Comparison of ENCODE assay signal across 3 cellular contexts in the genomic region with DNA sequence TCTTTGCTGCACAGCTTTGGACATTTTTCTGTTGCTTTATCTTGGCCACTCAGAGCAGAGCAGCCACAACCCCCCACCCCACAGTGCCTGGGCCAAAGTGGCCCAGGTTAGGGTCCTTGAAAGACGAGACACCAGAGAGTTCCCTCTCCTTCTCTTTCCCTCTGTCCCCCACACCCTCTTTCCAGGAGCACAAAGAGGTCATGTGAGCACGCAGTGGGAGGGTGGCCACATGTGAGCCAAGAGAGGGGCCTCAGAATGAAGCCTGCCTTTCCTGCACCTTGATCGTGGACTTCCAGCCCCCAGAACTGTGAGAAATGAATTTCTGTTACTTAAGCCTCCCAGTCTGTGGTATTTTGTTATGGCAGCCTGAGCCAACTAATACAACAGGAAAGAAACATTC.
A peak's percentile ranks its signal among the peaks of the same experiment; 100 is the strongest.
TF ChIP-seq lines count a peak whose summit lies in the region.

No MANE protein-coding gene starts in this region.

TF ChIP-seq in GM23338, 12 proteins besides CTCF, POLR2A, EP300 and RAD21 (continues in another document):
- no peak for TF ChIP-seq EZH2phosphoT487 (IDR thresholded peaks at IDR 0.05; ENCODE audit: unreplicated experiment)
- TF ChIP-seq JUNB (IDR thresholded peaks at IDR 0.05; ENCODE audit: unreplicated experiment): no peak
- TF ChIP-seq, protein P1, sequence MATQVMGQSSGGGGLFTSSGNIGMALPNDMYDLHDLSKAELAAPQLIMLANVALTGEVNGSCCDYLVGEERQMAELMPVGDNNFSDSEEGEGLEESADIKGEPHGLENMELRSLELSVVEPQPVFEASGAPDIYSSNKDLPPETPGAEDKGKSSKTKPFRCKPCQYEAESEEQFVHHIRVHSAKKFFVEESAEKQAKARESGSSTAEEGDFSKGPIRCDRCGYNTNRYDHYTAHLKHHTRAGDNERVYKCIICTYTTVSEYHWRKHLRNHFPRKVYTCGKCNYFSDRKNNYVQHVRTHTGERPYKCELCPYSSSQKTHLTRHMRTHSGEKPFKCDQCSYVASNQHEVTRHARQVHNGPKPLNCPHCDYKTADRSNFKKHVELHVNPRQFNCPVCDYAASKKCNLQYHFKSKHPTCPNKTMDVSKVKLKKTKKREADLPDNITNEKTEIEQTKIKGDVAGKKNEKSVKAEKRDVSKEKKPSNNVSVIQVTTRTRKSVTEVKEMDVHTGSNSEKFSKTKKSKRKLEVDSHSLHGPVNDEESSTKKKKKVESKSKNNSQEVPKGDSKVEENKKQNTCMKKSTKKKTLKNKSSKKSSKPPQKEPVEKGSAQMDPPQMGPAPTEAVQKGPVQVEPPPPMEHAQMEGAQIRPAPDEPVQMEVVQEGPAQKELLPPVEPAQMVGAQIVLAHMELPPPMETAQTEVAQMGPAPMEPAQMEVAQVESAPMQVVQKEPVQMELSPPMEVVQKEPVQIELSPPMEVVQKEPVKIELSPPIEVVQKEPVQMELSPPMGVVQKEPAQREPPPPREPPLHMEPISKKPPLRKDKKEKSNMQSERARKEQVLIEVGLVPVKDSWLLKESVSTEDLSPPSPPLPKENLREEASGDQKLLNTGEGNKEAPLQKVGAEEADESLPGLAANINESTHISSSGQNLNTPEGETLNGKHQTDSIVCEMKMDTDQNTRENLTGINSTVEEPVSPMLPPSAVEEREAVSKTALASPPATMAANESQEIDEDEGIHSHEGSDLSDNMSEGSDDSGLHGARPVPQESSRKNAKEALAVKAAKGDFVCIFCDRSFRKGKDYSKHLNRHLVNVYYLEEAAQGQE (IDR thresholded peaks at IDR 0.05; ENCODE audit: unreplicated experiment): no peak
- TF ChIP-seq ZNF331 (CRISPR knock-in tag; IDR thresholded peaks at IDR 0.05; ENCODE audit: low read depth): no peak
- no peak for TF ChIP-seq NANOG (IDR thresholded peaks at IDR 0.05; ENCODE audit: borderline replicate concordance)
- TF ChIP-seq ZNF114 (CRISPR knock-in tag; IDR thresholded peaks at IDR 0.05): no peak
- TF ChIP-seq POLR2AphosphoS5 (IDR thresholded peaks at IDR 0.05; ENCODE audit: low read depth): no peak
- no peak for TF ChIP-seq ETS1 (IDR thresholded peaks at IDR 0.05)
- TF ChIP-seq CREB1 (CRISPR knock-in tag; IDR thresholded peaks at IDR 0.05; ENCODE audit: low read depth): no peak
- no peak for TF ChIP-seq STAT1 (IDR thresholded peaks at IDR 0.05; ENCODE audit: unreplicated experiment)

TF ChIP-seq in K562, 482 proteins besides CTCF, POLR2A, EP300 and RAD21:
- TF ChIP-seq ZNF57 (CRISPR knock-in tag; IDR thresholded peaks at IDR 0.05) (no peak), MGA (IDR thresholded peaks at IDR 0.05) (peak; percentile 26; the same call in 1 of the 2 replicates), ZNF217 (CRISPR knock-in tag; IDR thresholded peaks at IDR 0.05) (no peak), FOXP1 (CRISPR knock-in tag; IDR thresholded peaks at IDR 0.05) (no peak)
- TF ChIP-seq, protein P2, sequence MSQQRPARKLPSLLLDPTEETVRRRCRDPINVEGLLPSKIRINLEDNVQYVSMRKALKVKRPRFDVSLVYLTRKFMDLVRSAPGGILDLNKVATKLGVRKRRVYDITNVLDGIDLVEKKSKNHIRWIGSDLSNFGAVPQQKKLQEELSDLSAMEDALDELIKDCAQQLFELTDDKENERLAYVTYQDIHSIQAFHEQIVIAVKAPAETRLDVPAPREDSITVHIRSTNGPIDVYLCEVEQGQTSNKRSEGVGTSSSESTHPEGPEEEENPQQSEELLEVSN (IDR thresholded peaks at IDR 0.05; ENCODE audit: borderline replicate concordance in 1 of 2, extremely low read depth in 1 of 2, insufficient read depth in 1 of 2, insufficient read length in 1 of 2, low read depth in 1 of 2, low read length in 1 of 2, poor library complexity in 1 of 2, severe bottlenecking in 1 of 2): peak in 1 of 2 experiments; percentile 14

TF ChIP-seq in HepG2, 621 proteins besides CTCF, POLR2A, EP300 and RAD21:
- TF ChIP-seq ZNF335 (CRISPR knock-in tag; IDR thresholded peaks at IDR 0.05) (no peak), ZSCAN20 (CRISPR knock-in tag; IDR thresholded peaks at IDR 0.05; ENCODE audit: borderline replicate concordance) (no peak), ZNF12 (CRISPR knock-in tag; IDR thresholded peaks at IDR 0.05) (peak; percentile 73; the same call in 1 of the 2 replicates), ZNF687 (CRISPR knock-in tag; IDR thresholded peaks at IDR 0.05) (peak; percentile 22; the same call in 1 of the 2 replicates)
